In the genomic region with DNA sequence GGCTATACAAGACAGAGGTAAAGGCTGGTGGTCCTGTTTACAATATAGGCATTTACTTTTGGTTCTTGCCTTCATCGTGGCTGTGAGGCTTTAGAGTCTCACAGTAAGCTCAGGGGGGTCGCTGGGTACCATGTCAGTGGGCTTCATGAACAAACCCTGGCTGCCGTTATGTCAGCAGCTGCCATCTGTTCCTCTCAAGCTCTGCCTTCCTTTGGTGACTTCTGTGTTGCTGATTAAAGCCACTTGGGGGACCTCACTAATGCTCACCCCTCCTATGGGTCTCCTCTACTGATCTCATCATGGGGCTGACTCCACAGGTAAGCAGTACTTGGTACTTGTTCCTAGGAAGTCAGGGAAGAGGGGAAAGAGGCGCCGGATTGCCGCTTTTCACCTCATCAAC, we compare ENCODE assay signal across 16 cellular contexts.
DNase-seq lines count a peak whose midpoint lies in the region; ATAC-seq and TF ChIP-seq lines count a peak whose summit lies in the region.
"Had no signal": no experiment of that assay in that cellular context is flagged by ENCODE, and none has a peak within 500 bp of the region (broad histone marks: within the 10 kb centered on the region; RNA-seq: fewer than 3 reads in every experiment).

No MANE protein-coding gene starts in this region.

- dilution Hi-C loops in IMR-90 (cut with HindIII; ENCODE audit: low sequenced_read_pairs, unreplicated experiment), result no loop called here

- H3K36me3 ChIP-seq in IMR-90 (ENCODE audit: control insufficient read depth, insufficient read depth, low read length) (no peaks in the 10 kb centered on the region), WERI-Rb-1 (no peaks in the 10 kb centered on the region)
- H3K36me3 ChIP-seq: BLaER1 had no signal

- no peaks in the 10 kb centered on the region for H3K27me3 Mint-ChIP-seq in CD14-positive monocyte (ENCODE audit: low read depth in 3 of 3)
- H3K27me3 Mint-ChIP-seq: B cell; CD4-positive, alpha-beta T cell had no signal

- H3K4me3 ChIP-seq in IMR-90 (ENCODE audit: insufficient read depth, low read depth, low read length) (no peak overlapping the region), WERI-Rb-1 (ENCODE audit: low read depth, low read length) (no peak overlapping the region)
- H3K4me3 ChIP-seq: BLaER1, GM23248 had no signal

- H2BK20ac ChIP-seq in IMR-90 (ENCODE audit: low read depth, low read length), result no peak overlapping the region

- no peaks in the 10 kb centered on the region for H3K36me3 Mint-ChIP-seq in CD14-positive monocyte
- H3K36me3 Mint-ChIP-seq: CD8-positive, alpha-beta memory T cell had no signal

- H3K9me3 ChIP-seq in IMR-90 (ENCODE audit: control insufficient read depth, insufficient read depth, low read length), result no peaks in the 10 kb centered on the region
- H3K9me3 ChIP-seq in WERI-Rb-1 (ENCODE audit: severe bottlenecking), result no peaks in the 10 kb centered on the region
- H3K9me3 ChIP-seq: BLaER1 had no signal

- H3K27ac ChIP-seq in 22Rv1 (peak overlapping the region; percentile 55; the same call in 1 of the 2 replicates), IMR-90 (ENCODE audit: insufficient read depth, low read length) (no peak overlapping the region), WERI-Rb-1 (no peak overlapping the region)
- H3K27ac ChIP-seq: BLaER1, GM23248 had no signal

- no peak overlapping the region for H3K4me3 Mint-ChIP-seq in CD14-positive monocyte
- H3K4me3 Mint-ChIP-seq: B cell; CD4-positive, alpha-beta T cell; CD8-positive, alpha-beta memory T cell had no signal

- no peak overlapping the region for H4K8ac ChIP-seq in IMR-90 (ENCODE audit: low read depth in 2 of 2, low read length in 2 of 2)

- no peak overlapping the region for H3K23ac ChIP-seq in IMR-90 (ENCODE audit: low read depth, low read length)

- no peak overlapping the region for H3K27ac Mint-ChIP-seq in CD14-positive monocyte
- H3K27ac Mint-ChIP-seq: B cell; CD4-positive, alpha-beta T cell; CD8-positive, alpha-beta memory T cell had no signal

- H2BK120ac ChIP-seq in IMR-90 (ENCODE audit: low read depth, low read length), result no peak overlapping the region

- in situ Hi-C loops in IMR-90 (cut with MboI; ENCODE audit: low sequenced_read_pairs), result no loop called here

- H2AFZ ChIP-seq in IMR-90 (replicated peaks; ENCODE audit: low read length, poor library complexity), result no peak overlapping the region
- H2AFZ ChIP-seq: GM23248 had no signal

- no peak overlapping the region for H3K56ac ChIP-seq in IMR-90 (ENCODE audit: extremely low read depth, insufficient read depth, low read length)

- no peak overlapping the region for H3K4me2 ChIP-seq in IMR-90 (ENCODE audit: low read depth, low read length)
- H3K4me2 ChIP-seq: BLaER1 had no signal

- no peaks in the 10 kb centered on the region for H3K79me1 ChIP-seq in IMR-90 (ENCODE audit: low read depth in 1 of 2, low read length in 2 of 2)

- H2AK9ac ChIP-seq in IMR-90 (replicated peaks; ENCODE audit: low read depth, low read length, poor library complexity), result peak overlapping the region; percentile 55

- H3K27me3 ChIP-seq in IMR-90 (ENCODE audit: control insufficient read depth, insufficient read depth, low read length), result no peaks in the 10 kb centered on the region; the same call in none of the 2 replicates
- no peaks in the 10 kb centered on the region for H3K27me3 ChIP-seq in WERI-Rb-1 (ENCODE audit: insufficient read depth, low read depth, severe bottlenecking)
- H3K27me3 ChIP-seq: BLaER1 had no signal

- intact Hi-C loops in IMR-90 (cut with micrococcal nuclease) (no loop called here), CD14-positive monocyte (cut with micrococcal nuclease) (no loop called here)

- H3K9ac ChIP-seq in IMR-90 (ENCODE audit: low read depth, low read length), result no peak overlapping the region
- H3K9ac ChIP-seq: BLaER1, GM23248 had no signal

- H3K4me1 Mint-ChIP-seq in CD14-positive monocyte, result no peaks in the 10 kb centered on the region
- H3K4me1 Mint-ChIP-seq: B cell; CD8-positive, alpha-beta memory T cell had no signal

- H3K14ac ChIP-seq in IMR-90 (replicated peaks; ENCODE audit: low read depth, low read length), result no peak overlapping the region

- no peak for TF ChIP-seq CTCF in 22Rv1 (IDR thresholded peaks at IDR 0.05)
- no peak for TF ChIP-seq CTCF in IMR-90 (conservative IDR thresholded peaks at IDR 0.05; ENCODE audit: low read depth, low read length)
- no peak for TF ChIP-seq CTCF in WERI-Rb-1 (IDR thresholded peaks at IDR 0.05; ENCODE audit: low read depth, low read length)
- no peak for TF ChIP-seq CTCF in CD14-positive monocyte (IDR thresholded peaks at IDR 0.05)

- CTCF ChIA-PET in IMR-90 (lab: Yijun Ruan, JAX), result no interaction called here

- POLR2A ChIA-PET in IMR-90 (lab: Charles Lee; ENCODE audit: unreplicated experiment), result no interaction called here

- no peak for TF ChIP-seq POLR2A in IMR-90 (IDR thresholded peaks at IDR 0.05; ENCODE audit: low read depth, low read length)

- H3K9me1 ChIP-seq in IMR-90 (ENCODE audit: insufficient read depth, low read length), result no peaks in the 10 kb centered on the region

- no peak overlapping the region for H2BK5ac ChIP-seq in IMR-90 (ENCODE audit: low read depth, low read length, poor library complexity, severe bottlenecking)

- H2BK15ac ChIP-seq in IMR-90 (ENCODE audit: low read depth, low read length), result no peak overlapping the region

- TF ChIP-seq RAD21 in IMR-90 (IDR thresholded peaks at IDR 0.05; ENCODE audit: low read length), result no peak

- WGBS in IMR-90 (ENCODE audit: extremely low coverage in 2 of 2, insufficient read length in 1 of 2), 2 experiments, result no CpG with 5 or more reads among the region's 6 CpGs

- peaks cover 0 to 4% (median 0%) of the 10 kb centered on the region in 7 donors for H3K9me3 Mint-ChIP-seq in CD14-positive monocyte

- no peaks in the 10 kb centered on the region for H3K4me1 ChIP-seq in IMR-90 (ENCODE audit: control insufficient read depth, insufficient read depth, low read length)
- H3K4me1 ChIP-seq: BLaER1 had no signal

- no peaks in the 10 kb centered on the region for H4K20me1 ChIP-seq in IMR-90 (ENCODE audit: insufficient read depth, low read length)
- H4K20me1 ChIP-seq: BLaER1 had no signal

- no peak overlapping the region for H4K5ac ChIP-seq in IMR-90 (ENCODE audit: low read depth, low read length)

- H3K4ac ChIP-seq in IMR-90 (ENCODE audit: low read depth, low read length), result no peak overlapping the region

- no TSS peak for BruUV-seq in IMR-90 (replicated peaks; lab: Mats Ljungman, UMichigan)

- H3K18ac ChIP-seq in IMR-90 (ENCODE audit: low read depth, low read length), result no peak overlapping the region

- no peak overlapping the region for H4K91ac ChIP-seq in IMR-90 (ENCODE audit: insufficient read depth, low read depth, low read length)

- no peak overlapping the region for H2AK5ac ChIP-seq in IMR-90 (ENCODE audit: low read depth, low read length)

- DNase-seq in NCI-H524 (lab: John Stamatoyannopoulos, UW) (peak; percentile 23 to 70), NCI-H524 treated with DMSO at 0.1 percent for 48 hours (lab: John Stamatoyannopoulos, UW) (no peak), IMR-90 (no peak), WERI-Rb-1 (peak; percentile 10), Ammon's horn (ENCODE audit: low spot score) (no peak), CD14-positive monocyte (ENCODE audit: low spot score) (no peak)
- DNase-seq: CD4-positive, alpha-beta T cell; CD8-positive, alpha-beta memory T cell; DMS53; DND-41; GM23248; H7; HCEC 1CT had no signal

- ATAC-seq in IMR-90 (ENCODE audit: low read depth), result no peak

TF ChIP-seq in IMR-90, 13 proteins besides CTCF, POLR2A, EP300 and RAD21:
- TF ChIP-seq, protein P1, sequence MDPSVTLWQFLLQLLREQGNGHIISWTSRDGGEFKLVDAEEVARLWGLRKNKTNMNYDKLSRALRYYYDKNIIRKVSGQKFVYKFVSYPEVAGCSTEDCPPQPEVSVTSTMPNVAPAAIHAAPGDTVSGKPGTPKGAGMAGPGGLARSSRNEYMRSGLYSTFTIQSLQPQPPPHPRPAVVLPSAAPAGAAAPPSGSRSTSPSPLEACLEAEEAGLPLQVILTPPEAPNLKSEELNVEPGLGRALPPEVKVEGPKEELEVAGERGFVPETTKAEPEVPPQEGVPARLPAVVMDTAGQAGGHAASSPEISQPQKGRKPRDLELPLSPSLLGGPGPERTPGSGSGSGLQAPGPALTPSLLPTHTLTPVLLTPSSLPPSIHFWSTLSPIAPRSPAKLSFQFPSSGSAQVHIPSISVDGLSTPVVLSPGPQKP (IDR thresholded peaks at IDR 0.05; ENCODE audit: borderline replicate concordance, low read depth, low read length), result no peak
- TF ChIP-seq NFE2L2 (IDR thresholded peaks at IDR 0.05; ENCODE audit: low read depth, low read length) (no peak), FOS (IDR thresholded peaks at IDR 0.05; ENCODE audit: low read depth, low read length) (no peak), MAFK (IDR thresholded peaks at IDR 0.05; ENCODE audit: low read depth, low read length) (no peak), SMC3 (IDR thresholded peaks at IDR 0.05; ENCODE audit: low read depth, low read length) (no peak), MXI1 (IDR thresholded peaks at IDR 0.05; ENCODE audit: borderline replicate concordance, low read depth, low read length) (no peak), CEBPB (IDR thresholded peaks at IDR 0.05; ENCODE audit: low read depth, low read length) (no peak), BHLHE40 (IDR thresholded peaks at IDR 0.05; ENCODE audit: low read depth, low read length) (no peak)

Comparison
In these comparisons a context has a peak if more than half of its experiments do, and no peak if none do; other contexts are left out.
1. DNase-seq: peak in NCI-H524 (2 of 2) and WERI-Rb-1 (single experiment); none in NCI-H524 treated with DMSO at 0.1 percent for 48 hours (single experiment), IMR-90 (single experiment), Ammon's horn (single experiment) and CD14-positive monocyte (single experiment).